Comparison of ENCODE assay signal across 8 cellular contexts in the genomic region with DNA sequence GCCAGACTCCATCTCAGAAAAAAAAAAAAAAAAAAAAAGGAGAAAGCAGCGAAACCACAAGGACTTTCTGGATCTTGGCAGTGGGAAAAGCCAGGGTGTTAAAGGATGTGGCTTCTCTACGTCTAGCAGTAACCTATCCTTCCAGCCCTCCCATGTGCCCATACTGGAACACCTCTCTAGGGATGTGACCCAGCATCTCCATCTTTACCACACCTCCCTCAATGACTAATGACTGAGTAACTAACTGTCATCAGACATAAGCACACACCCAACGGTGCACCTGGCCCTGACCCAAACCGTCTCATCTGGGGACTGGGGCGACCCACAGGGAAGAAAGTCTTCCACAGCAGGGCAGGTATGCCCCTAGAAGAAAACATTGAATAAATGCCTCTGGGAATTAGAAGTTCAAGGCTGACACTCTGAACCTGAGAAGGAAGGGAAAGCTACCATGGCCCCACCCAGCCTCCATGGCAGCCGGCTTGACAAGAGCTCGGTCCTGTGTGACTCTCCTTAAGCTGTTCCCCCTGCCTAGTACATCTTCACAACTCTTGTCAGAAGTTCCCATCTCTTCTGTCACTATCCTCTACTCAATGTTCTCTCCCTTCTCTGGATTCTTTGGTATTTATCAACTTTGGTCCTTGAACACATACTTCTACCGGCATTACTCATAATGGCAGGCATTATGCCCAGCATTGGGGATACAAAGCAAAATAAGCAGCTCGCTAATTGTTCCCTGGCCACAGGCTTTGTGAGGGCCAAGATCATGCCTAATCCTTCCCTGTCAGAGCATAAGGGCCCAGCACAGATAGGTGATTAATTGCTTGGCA. TPM values are rescaled to one million over a fixed set of nuclear protein-coding genes. Genes with fewer than 3 reads are reported as not detected.
A peak's percentile ranks its signal among the peaks of the same experiment; 100 is the strongest.
DNase-seq lines count a peak whose midpoint lies in the region; ATAC-seq, FAIRE-seq and TF ChIP-seq lines count a peak whose summit lies in the region.

No MANE protein-coding gene starts in this region.

- H3K27me3 ChIP-seq in keratinocyte (ENCODE audit: control insufficient read depth, extremely low read depth, insufficient read depth, low read length) = no peaks in the 10 kb centered on the region

- DNase-seq in AG10803 (ENCODE audit: low read depth) (peak; percentile 91), HS-5 (ENCODE audit: low read depth) (peak; percentile 83), astrocyte of the hippocampus (ENCODE audit: low read depth, low spot score) (peak; percentile 93), keratinocyte (ENCODE audit: low read depth, low spot score) (no peak), NK-92 (lab: John Stamatoyannopoulos, UW; ENCODE audit: unreplicated experiment) (no peak)

- H3K4me1 ChIP-seq in keratinocyte (ENCODE audit: control insufficient read depth, extremely low read depth, insufficient read depth, low read length) = peaks cover 57% of the 10 kb centered on the region

- H3K9me3 Mint-ChIP-seq in stimulated activated memory B cell treated with anti-CD40 and anti-IgM and Interleukin-4, amounts not matched to agents 10 μg/mL and 1 μg/mL and 100 μg/mL, for 72 hours = no peaks in the 10 kb centered on the region

- peak; percentile 94 for FAIRE-seq in keratinocyte (lab: Jason Lieb, UNC)

- H3K27me3 Mint-ChIP-seq in stimulated activated memory B cell treated with anti-CD40 and anti-IgM and Interleukin-4, amounts not matched to agents 10 μg/mL and 1 μg/mL and 100 μg/mL, for 72 hours = no peaks in the 10 kb centered on the region

- H4K20me1 ChIP-seq in keratinocyte (ENCODE audit: control insufficient read depth, extremely low read depth, insufficient read depth, low read length) = peaks cover 12% of the 10 kb centered on the region

- H3K27ac Mint-ChIP-seq in stimulated activated memory B cell treated with anti-CD40 and anti-IgM and Interleukin-4, amounts not matched to agents 10 μg/mL and 1 μg/mL and 100 μg/mL, for 72 hours = no peak overlapping the region

- ATAC-seq in stimulated activated memory B cell treated with anti-CD40 and anti-IgM and Interleukin-4, amounts not matched to agents 10 μg/mL and 1 μg/mL and 100 μg/mL, for 72 hours = no peak
- ATAC-seq in HG03439 (IDR thresholded peaks at IDR 0.05; ENCODE audit: unreplicated experiment) = no peak
- no peak for ATAC-seq in GM19324 (IDR thresholded peaks at IDR 0.05; ENCODE audit: low FRiP score, unreplicated experiment)

- H3K9me3 ChIP-seq in keratinocyte (ENCODE audit: control insufficient read depth, low read depth, low read length) = no peaks in the 10 kb centered on the region

- H3K4me3 ChIP-seq in AG10803 (ENCODE audit: low read length) = no peak overlapping the region
- peak overlapping the region in 1 of 3 experiments; percentile 16 for H3K4me3 ChIP-seq in keratinocyte (ENCODE audit: control insufficient read depth in 2 of 3, extremely low read depth in 1 of 3, insufficient read depth in 2 of 3, low read depth in 1 of 3, low read length in 3 of 3)

- H3K79me2 ChIP-seq in keratinocyte (ENCODE audit: control insufficient read depth, insufficient read depth, low read length) = no peaks in the 10 kb centered on the region

- H2AFZ ChIP-seq in keratinocyte (ENCODE audit: control insufficient read depth, low read length) = no peak overlapping the region

- peak overlapping the region; percentile 79 for H3K27ac ChIP-seq in keratinocyte (ENCODE audit: control insufficient read depth, insufficient read depth, low read length)

- H3K4me3 Mint-ChIP-seq in stimulated activated memory B cell treated with anti-CD40 and anti-IgM and Interleukin-4, amounts not matched to agents 10 μg/mL and 1 μg/mL and 100 μg/mL, for 72 hours = no peak overlapping the region

- H3K9ac ChIP-seq in keratinocyte (ENCODE audit: control insufficient read depth, extremely low read depth, insufficient read depth, low read length) = no peak overlapping the region

- peaks cover 9% of the 10 kb centered on the region for H3K9me1 ChIP-seq in keratinocyte (ENCODE audit: control insufficient read depth, extremely low read depth, insufficient read depth, low read length)

- TF ChIP-seq CTCF in AG10803 (conservative IDR thresholded peaks at IDR 0.05; ENCODE audit: low read length) (no peak), keratinocyte (optimal IDR thresholded peaks at IDR 0.05 in 1 of 3, IDR thresholded peaks at IDR 0.05 in 1 of 3, conservative IDR thresholded peaks at IDR 0.05 in 1 of 3; ENCODE audit: extremely low read depth in 1 of 3, insufficient read depth in 2 of 3, low read length in 3 of 3) (no peak)

- peaks cover 79% of the 10 kb centered on the region for H3K36me3 Mint-ChIP-seq in stimulated activated memory B cell treated with anti-CD40 and anti-IgM and Interleukin-4, amounts not matched to agents 10 μg/mL and 1 μg/mL and 100 μg/mL, for 72 hours

- peaks cover 44 to 78% of the 10 kb centered on the region in 2 experiments for H3K36me3 ChIP-seq in keratinocyte (ENCODE audit: control insufficient read depth in 2 of 2, extremely low read depth in 1 of 2, insufficient read depth in 2 of 2, low read length in 2 of 2)

- peaks cover 6% of the 10 kb centered on the region for H3K4me1 Mint-ChIP-seq in stimulated activated memory B cell treated with anti-CD40 and anti-IgM and Interleukin-4, amounts not matched to agents 10 μg/mL and 1 μg/mL and 100 μg/mL, for 72 hours

- dilution Hi-C loops in keratinocyte (cut with MboI; ENCODE audit: extremely low pct_ligation_motif_present, low sequenced_read_pairs) = no loop called here

- H3K4me2 ChIP-seq in keratinocyte (ENCODE audit: control insufficient read depth, extremely low read depth, insufficient read depth, low read depth, low read length) = peak overlapping the region; percentile 72

RNA-seq across cellular contexts. Expression of gene PAQR6, which starts 14.8 kb away (rescaled TPM):
- 0.78 to 2.2 TPM (median 1.00 TPM) in 3 replicates for polyA plus RNA-seq in keratinocyte
- polyA plus RNA-seq in keratinocyte (2011; ENCODE audit: low read depth) = 1.5 TPM
- polyA plus RNA-seq in keratinocyte (2011; cell fraction: cytosol; rRNA removed) = 0.11 and 0.17 TPM in 2 replicates
- polyA plus RNA-seq in keratinocyte (2011; cell fraction: nucleus; rRNA removed) = 9.0 and 13.1 TPM in 2 replicates
- polyA plus RNA-seq in keratinocyte (2012; ENCODE audit: low replicate concordance) = 1.2 and 12.1 TPM in 2 replicates
- polyA minus RNA-seq in keratinocyte = 0.23 to 0.43 TPM (median 0.42 TPM) in 3 replicates
- not detected for polyA minus RNA-seq in keratinocyte (2011; cell fraction: cytosol; rRNA and poly(A)+ RNA removed)
- 1.9 and 2.0 TPM in 2 replicates for polyA minus RNA-seq in keratinocyte (2011; cell fraction: nucleus; rRNA and poly(A)+ RNA removed)

RNA-seq across cellular contexts. Expression of gene SMG5, which starts 20.0 kb away (rescaled TPM):
- polyA plus RNA-seq in keratinocyte = 22.4 to 28.2 TPM (median 27.8 TPM) in 3 replicates
- polyA plus RNA-seq in keratinocyte (2011; ENCODE audit: low read depth) = 39.6 TPM
- polyA plus RNA-seq in keratinocyte (2011; cell fraction: cytosol; rRNA removed) = 19.9 and 23.2 TPM in 2 replicates
- polyA plus RNA-seq in keratinocyte (2011; cell fraction: nucleus; rRNA removed) = 69.2 and 82.1 TPM in 2 replicates
- polyA plus RNA-seq in keratinocyte (2012; ENCODE audit: low replicate concordance) = 38.2 and 45.5 TPM in 2 replicates
- 29.0 to 62.0 TPM (median 29.1 TPM) in 3 replicates for polyA minus RNA-seq in keratinocyte
- polyA minus RNA-seq in keratinocyte (2011; cell fraction: cytosol; rRNA and poly(A)+ RNA removed) = 32.6 TPM
- polyA minus RNA-seq in keratinocyte (2011; cell fraction: nucleus; rRNA and poly(A)+ RNA removed) = 23.3 and 35.4 TPM in 2 replicates

RNA-seq across cellular contexts. Expression of gene BGLAP, which starts 20.7 kb away (rescaled TPM):
- 0.12 to 0.45 TPM (median 0.23 TPM) in 3 replicates for polyA plus RNA-seq in keratinocyte
- 0.50 TPM for polyA plus RNA-seq in keratinocyte (2011; ENCODE audit: low read depth)
- polyA plus RNA-seq in keratinocyte (2011; cell fraction: cytosol; rRNA removed) = 0.25 TPM in 1 of 2 replicates, not detected in the other
- polyA plus RNA-seq in keratinocyte (2011; cell fraction: nucleus; rRNA removed) = 0.25 and 1.00 TPM in 2 replicates
- polyA plus RNA-seq in keratinocyte (2012; ENCODE audit: low replicate concordance) = 0.69 TPM in 1 of 2 replicates, not detected in the other
- 0.61 TPM in 1 of 3 replicates, not detected in the others for polyA minus RNA-seq in keratinocyte
- not detected for polyA minus RNA-seq in keratinocyte (2011; cell fraction: cytosol; rRNA and poly(A)+ RNA removed)
- 0.63 TPM in 1 of 2 replicates, not detected in the other for polyA minus RNA-seq in keratinocyte (2011; cell fraction: nucleus; rRNA and poly(A)+ RNA removed)

RNA-seq across cellular contexts. Expression of gene TMEM79, which starts 21.5 kb away (rescaled TPM):
- 9.6 to 31.8 TPM (median 14.2 TPM) in 3 replicates for polyA plus RNA-seq in keratinocyte
- 38.2 TPM for polyA plus RNA-seq in keratinocyte (2011; ENCODE audit: low read depth)
- 10.9 and 16.4 TPM in 2 replicates for polyA plus RNA-seq in keratinocyte (2011; cell fraction: cytosol; rRNA removed)
- polyA plus RNA-seq in keratinocyte (2011; cell fraction: nucleus; rRNA removed) = 29.2 and 30.8 TPM in 2 replicates
- 9.4 and 83.2 TPM in 2 replicates for polyA plus RNA-seq in keratinocyte (2012; ENCODE audit: low replicate concordance)
- polyA minus RNA-seq in keratinocyte = 9.3 to 25.7 TPM (median 14.0 TPM) in 3 replicates
- polyA minus RNA-seq in keratinocyte (2011; cell fraction: cytosol; rRNA and poly(A)+ RNA removed) = 12.1 TPM
- polyA minus RNA-seq in keratinocyte (2011; cell fraction: nucleus; rRNA and poly(A)+ RNA removed) = 17.9 and 22.1 TPM in 2 replicates

RNA-seq across cellular contexts. Expression of gene GLMP, which starts 32.8 kb away (rescaled TPM):
- 12.5 to 28.0 TPM (median 13.7 TPM) in 3 replicates for polyA plus RNA-seq in keratinocyte
- 3.6 TPM for polyA plus RNA-seq in keratinocyte (2011; ENCODE audit: low read depth)
- polyA plus RNA-seq in keratinocyte (2011; cell fraction: cytosol; rRNA removed) = 9.9 and 17.0 TPM in 2 replicates
- polyA plus RNA-seq in keratinocyte (2011; cell fraction: nucleus; rRNA removed) = 32.8 and 39.1 TPM in 2 replicates
- 25.5 and 28.1 TPM in 2 replicates for polyA plus RNA-seq in keratinocyte (2012; ENCODE audit: low replicate concordance)
- polyA minus RNA-seq in keratinocyte = 10.4 to 24.7 TPM (median 23.7 TPM) in 3 replicates
- polyA minus RNA-seq in keratinocyte (2011; cell fraction: cytosol; rRNA and poly(A)+ RNA removed) = 14.2 TPM
- 17.6 and 18.5 TPM in 2 replicates for polyA minus RNA-seq in keratinocyte (2011; cell fraction: nucleus; rRNA and poly(A)+ RNA removed)

Comparison
In these comparisons a context has a peak if more than half of its experiments do, and no peak if none do; other contexts are left out.
1. DNase-seq: peak in AG10803 (single experiment), HS-5 (single experiment) and astrocyte of the hippocampus (single experiment); none in keratinocyte (single experiment) and NK-92 (single experiment).